Comparison of ENCODE assay signal across 10 cellular contexts in genomic region chr9:22237497-22238363, GRCh38.
DNase-seq lines count a peak whose midpoint lies in the region; ATAC-seq, FAIRE-seq and TF ChIP-seq lines count a peak whose summit lies in the region.
"Had no signal": no experiment of that assay in that cellular context is flagged by ENCODE, and none has a peak within 500 bp of the region (broad histone marks: within the 10 kb centered on the region; RNA-seq: fewer than 3 reads in every experiment).

No MANE protein-coding gene starts in this region.

- CTCF ChIA-PET in HepG2 (lab: Yijun Ruan, JAX; ENCODE audit: low intra/inter-chr PET ratio, low total read pairs) = interaction anchor here (2.8 kb wide), 1 partner anchor 424 kb away, joined by 23 read pairs; no protein-coding TSS in a partner anchor

- ATAC-seq in HepG2 = no peak; the same call in 2 of the 3 replicates
- no peak for ATAC-seq in HG03521 (IDR thresholded peaks at IDR 0.05; ENCODE audit: unreplicated experiment)

- H3K4me1 ChIP-seq in HUES6 (ENCODE audit: control insufficient read depth, insufficient read depth, low read length) (peaks cover 26% of the 10 kb centered on the region), HepG2 (ENCODE audit: insufficient read depth, low read length) (0 out of 2 replicates have a peak, but pooled peaks cover 8% of the 10 kb centered on the region)
- H3K4me1 ChIP-seq: right lobe of liver had no signal

- TF ChIP-seq RAD21 in HepG2 (CRISPR knock-in tag; IDR thresholded peaks at IDR 0.05) = no peak

- H3K4me3 ChIP-seq in HUES6 (ENCODE audit: low read depth, low read length) (no peak overlapping the region), HepG2 (replicated peaks in 1 of 3; ENCODE audit: insufficient read depth in 1 of 3, low read depth in 2 of 3, low read length in 3 of 3) (no peak overlapping the region)
- H3K4me3 ChIP-seq: right lobe of liver had no signal

- DNase-seq in AG08396 (ENCODE audit: low spot score) (peak; percentile 71), astrocyte of the hippocampus (ENCODE audit: low read depth, low spot score) (peak; percentile 94), HepG2 (ENCODE audit: low spot score) (peak; percentile 24), midbrain (lab: John Stamatoyannopoulos, UW) (no peak), H54 (ENCODE audit: insufficient read length, low spot score) (no peak), OCI-M2 (lab: John Stamatoyannopoulos, UW; ENCODE audit: unreplicated experiment) (no peak)
- DNase-seq: NCI-H748 treated with DMSO at 0.1 percent for 48 hours, right lobe of liver had no signal

- FAIRE-seq in HepG2 (lab: Jason Lieb, UNC) = no peak
- FAIRE-seq in H54 (lab: Jason Lieb, UNC) = no peak

- no peaks in the 10 kb centered on the region for H3K79me2 ChIP-seq in HepG2 (ENCODE audit: insufficient read depth, low read length)

- H3K4me2 ChIP-seq in HepG2 (ENCODE audit: low read depth, low read length) = no peak overlapping the region

- TF ChIP-seq POLR2A in HepG2 (IDR thresholded peaks at IDR 0.05; ENCODE audit: insufficient read depth in 1 of 2, low read depth in 2 of 2, low read length in 2 of 2) = no peak
- no peak for TF ChIP-seq POLR2A in H54 (IDR thresholded peaks at IDR 0.05; ENCODE audit: low read depth, low read length)

- WGBS in HepG2 (ENCODE audit: low lambda C conversion rate) = 3% methylated on average over 3 of the region's 3 CpGs

- POLR2A ChIA-PET in HepG2 (lab: Yijun Ruan, JAX) = interaction anchor here (1.0 to 2.3 kb wide), 4 partner anchors 26 to 228 kb away, joined by 3 to 7 read pairs (median 5); no protein-coding TSS in a partner anchor

- TF ChIP-seq EP300 in HepG2 (IDR thresholded peaks at IDR 0.05; ENCODE audit: low read depth in 2 of 2, low read length in 2 of 2) (no peak), HepG2 (CRISPR knock-in tag; IDR thresholded peaks at IDR 0.05; ENCODE audit: borderline replicate concordance) (no peak)

- H3K9me3 ChIP-seq in HUES6 (ENCODE audit: control insufficient read depth, insufficient read depth, low read depth, low read length) (no peaks in the 10 kb centered on the region), HepG2 (ENCODE audit: low read length) (no peaks in the 10 kb centered on the region)
- H3K9me3 ChIP-seq: right lobe of liver had no signal

- peak overlapping the region; percentile 40; the same call in 1 of the 2 replicates for H3K27ac ChIP-seq in HUES6 (ENCODE audit: low read depth, low read length)
- H3K27ac ChIP-seq in HepG2 (ENCODE audit: extremely low read length, insufficient read depth, low read length) = no peak overlapping the region
- H3K27ac ChIP-seq: right lobe of liver had no signal

- H3K9ac ChIP-seq in HUES6 (ENCODE audit: low read length) (peak overlapping the region; percentile 42), HepG2 (ENCODE audit: insufficient read depth, low read depth, low read length) (no peak overlapping the region)

- H3K36me3 ChIP-seq in HUES6 (ENCODE audit: control insufficient read depth, insufficient read depth, low read length) (no peaks in the 10 kb centered on the region), HepG2 (replicated peaks in 1 of 2; ENCODE audit: control insufficient read depth in 1 of 2, insufficient read depth in 2 of 2, low read length in 2 of 2) (no peaks in the 10 kb centered on the region)
- H3K36me3 ChIP-seq: right lobe of liver had no signal

- in situ Hi-C loops in HepG2 (cut with HindIII; ENCODE audit: extremely low pct_ligation_motif_present, low pct_unique_long_range_greater_than_20kb) = loop anchor here (5.0 to 10.0 kb wide), 3 partner anchors 193 to 425 kb away; partner anchors contain the start of genes CDKN2A and CDKN2B-AS1

- intact Hi-C loops in HepG2 (cut with micrococcal nuclease; ENCODE audit: unreplicated experiment) = no loop called here

- TF ChIP-seq CTCF in HepG2 (CRISPR knock-in tag; IDR thresholded peaks at IDR 0.05) = no peak

- no peak overlapping the region for H2AFZ ChIP-seq in HepG2 (ENCODE audit: low read length)

- no peaks in the 10 kb centered on the region; the same call in 1 of the 2 replicates for H4K20me1 ChIP-seq in HepG2 (ENCODE audit: insufficient read depth, low read length)

- H3K27me3 ChIP-seq in HUES6 (ENCODE audit: control insufficient read depth, insufficient read depth, low read length) (no peaks in the 10 kb centered on the region), HepG2 (ENCODE audit: control insufficient read depth in 1 of 2, insufficient read depth in 2 of 2, low read length in 2 of 2) (no peaks in the 10 kb centered on the region)
- H3K27me3 ChIP-seq: right lobe of liver had no signal

- no TSS peak for BruUV-seq in HepG2 (replicated peaks; lab: Mats Ljungman, UMichigan)

TF ChIP-seq in HepG2, 621 proteins besides CTCF, POLR2A, EP300 and RAD21:
- TF ChIP-seq TCF7 (IDR thresholded peaks at IDR 0.05; ENCODE audit: low read depth) = peak; percentile 52; the same call in 1 of the 2 replicates
- peak; percentile 50; the same call in 1 of the 2 replicates for TF ChIP-seq FOSL2 (CRISPR knock-in tag; IDR thresholded peaks at IDR 0.05)
- TF ChIP-seq GFI1 (CRISPR knock-in tag; IDR thresholded peaks at IDR 0.05; ENCODE audit: borderline replicate concordance) = no peak
- 0 out of 2 replicates have a peak, but pooled peaks have one; percentile 20 for TF ChIP-seq RARA (CRISPR knock-in tag; IDR thresholded peaks at IDR 0.05)
- TF ChIP-seq REL (CRISPR knock-in tag; conservative IDR thresholded peaks at IDR 0.05) = no peak

Comparison
In these comparisons a context has a peak if more than half of its experiments do, and no peak if none do; other contexts are left out.
1. DNase-seq: peak in AG08396 (single experiment), astrocyte of the hippocampus (single experiment) and HepG2 (single experiment); none in midbrain (single experiment), H54 (single experiment) and OCI-M2 (single experiment).